ENCODE assay signal across 1 cellular context in genomic region chr9:137878146-137878941, GRCh38.
TF ChIP-seq lines count a peak whose summit lies in the region.

No MANE protein-coding gene starts in this region.

TF ChIP-seq in WTC11, 78 proteins besides CTCF, POLR2A, EP300 and RAD21 (continued from another document and continues in another):
- TF ChIP-seq STAT6 (CRISPR knock-in tag; conservative IDR thresholded peaks at IDR 0.05; ENCODE audit: low read depth): peak; percentile 89; the same call in 1 of the 2 replicates
- no peak for TF ChIP-seq CDX4 (CRISPR knock-in tag; IDR thresholded peaks at IDR 0.05; ENCODE audit: borderline replicate concordance)
- peak; percentile 90 for TF ChIP-seq FOXK1 (CRISPR knock-in tag; IDR thresholded peaks at IDR 0.05)
- 0 out of 2 replicates have a peak, but pooled peaks have one; percentile 61 for TF ChIP-seq MLX (CRISPR knock-in tag; IDR thresholded peaks at IDR 0.05)
- TF ChIP-seq RORB (CRISPR knock-in tag; IDR thresholded peaks at IDR 0.05): no peak
- peak; percentile 91 for TF ChIP-seq MAX (CRISPR knock-in tag; IDR thresholded peaks at IDR 0.05)
- no peak for TF ChIP-seq ZNF423 (CRISPR knock-in tag; IDR thresholded peaks at IDR 0.05)
- peak; percentile 99 for TF ChIP-seq FOXP4 (CRISPR knock-in tag; IDR thresholded peaks at IDR 0.05)
- no peak for TF ChIP-seq HMGA2 (CRISPR knock-in tag; IDR thresholded peaks at IDR 0.05)
- TF ChIP-seq IRF2 (CRISPR knock-in tag; IDR thresholded peaks at IDR 0.05; ENCODE audit: borderline replicate concordance, low read depth): peak; percentile 80; the same call in 1 of the 2 replicates
- TF ChIP-seq ZNF416 (CRISPR knock-in tag; IDR thresholded peaks at IDR 0.05): no peak
- TF ChIP-seq NR1H2 (CRISPR knock-in tag; IDR thresholded peaks at IDR 0.05): peak; percentile 35; the same call in 1 of the 2 replicates
- peak; percentile 94 for TF ChIP-seq SP1 (CRISPR knock-in tag; conservative IDR thresholded peaks at IDR 0.05)
- peak; percentile 94 for TF ChIP-seq ZBTB43 (CRISPR knock-in tag; IDR thresholded peaks at IDR 0.05)
- TF ChIP-seq TEAD1 (CRISPR knock-in tag; IDR thresholded peaks at IDR 0.05): peak; percentile 98
- TF ChIP-seq IRF1 (CRISPR knock-in tag; IDR thresholded peaks at IDR 0.05): peak; percentile 94
- TF ChIP-seq ZSCAN18 (CRISPR knock-in tag; IDR thresholded peaks at IDR 0.05): 0 out of 2 replicates have a peak, but pooled peaks have one; percentile 45
- TF ChIP-seq E2F1 (CRISPR knock-in tag; IDR thresholded peaks at IDR 0.05): peak; percentile 89
- no peak for TF ChIP-seq GTF2I (CRISPR knock-in tag; conservative IDR thresholded peaks at IDR 0.05)
- TF ChIP-seq ZNF671 (CRISPR knock-in tag; IDR thresholded peaks at IDR 0.05): no peak
- no peak for TF ChIP-seq FOXJ3 (CRISPR knock-in tag; IDR thresholded peaks at IDR 0.05; ENCODE audit: borderline replicate concordance)
- TF ChIP-seq ZNF138 (CRISPR knock-in tag; conservative IDR thresholded peaks at IDR 0.05): peak; percentile 95
- TF ChIP-seq NFATC4 (CRISPR knock-in tag; IDR thresholded peaks at IDR 0.05): no peak
- peak; percentile 92 for TF ChIP-seq ZBTB21 (CRISPR knock-in tag; IDR thresholded peaks at IDR 0.05; ENCODE audit: borderline replicate concordance)
- TF ChIP-seq NR2C2 (CRISPR knock-in tag; IDR thresholded peaks at IDR 0.05): peak; percentile 74; the same call in 1 of the 2 replicates
- TF ChIP-seq ATF1 (CRISPR knock-in tag; IDR thresholded peaks at IDR 0.05): peak; percentile 66; the same call in 1 of the 2 replicates
- TF ChIP-seq ELF4 (CRISPR knock-in tag; IDR thresholded peaks at IDR 0.05; ENCODE audit: low read depth): peak; percentile 98
- peak; percentile 96 for TF ChIP-seq RELA (CRISPR knock-in tag; IDR thresholded peaks at IDR 0.05; ENCODE audit: borderline replicate concordance)
- peak; percentile 92; the same call in 1 of the 2 replicates for TF ChIP-seq ZNF219 (CRISPR knock-in tag; IDR thresholded peaks at IDR 0.05; ENCODE audit: borderline replicate concordance)
- TF ChIP-seq NR3C1 (CRISPR knock-in tag; conservative IDR thresholded peaks at IDR 0.05; ENCODE audit: low read depth): peak; percentile 85; the same call in 1 of the 2 replicates
- peak; percentile 98 for TF ChIP-seq ZNF232 (CRISPR knock-in tag; IDR thresholded peaks at IDR 0.05)
- peak; percentile 75; the same call in 1 of the 2 replicates for TF ChIP-seq ERG (CRISPR knock-in tag; IDR thresholded peaks at IDR 0.05)
- no peak for TF ChIP-seq ZMAT4 (CRISPR knock-in tag; IDR thresholded peaks at IDR 0.05)
- TF ChIP-seq TCF7 (CRISPR knock-in tag; IDR thresholded peaks at IDR 0.05; ENCODE audit: low read depth): peak; percentile 93
- no peak for TF ChIP-seq SOX15 (CRISPR knock-in tag; IDR thresholded peaks at IDR 0.05)
- peak; percentile 47; the same call in 1 of the 2 replicates for TF ChIP-seq ZNF121 (CRISPR knock-in tag; IDR thresholded peaks at IDR 0.05)
- TF ChIP-seq ATF6 (CRISPR knock-in tag; IDR thresholded peaks at IDR 0.05): no peak
- peak; percentile 56; the same call in 1 of the 2 replicates for TF ChIP-seq EMX1 (CRISPR knock-in tag; IDR thresholded peaks at IDR 0.05)
- peak; percentile 98 for TF ChIP-seq ETV6 (CRISPR knock-in tag; IDR thresholded peaks at IDR 0.05)
- peak; percentile 95; the same call in 1 of the 2 replicates for TF ChIP-seq NFE2L1 (CRISPR knock-in tag; IDR thresholded peaks at IDR 0.05)
- peak; percentile 78 for TF ChIP-seq USF2 (CRISPR knock-in tag; IDR thresholded peaks at IDR 0.05)
- TF ChIP-seq SMAD4 (CRISPR knock-in tag; IDR thresholded peaks at IDR 0.05): no peak; the same call in 1 of the 2 replicates
- peak; percentile 92 for TF ChIP-seq E2F5 (CRISPR knock-in tag; IDR thresholded peaks at IDR 0.05)
- no peak for TF ChIP-seq GRHL2 (CRISPR knock-in tag; IDR thresholded peaks at IDR 0.05; ENCODE audit: insufficient replicate concordance, severe bottlenecking)
- no peak for TF ChIP-seq ZNF396 (CRISPR knock-in tag; IDR thresholded peaks at IDR 0.05; ENCODE audit: borderline replicate concordance)
- peak; percentile 83; the same call in 1 of the 2 replicates for TF ChIP-seq TEAD4 (CRISPR knock-in tag; IDR thresholded peaks at IDR 0.05)
